In genomic region chr4:174284181-174284886, GRCh38 we compare ENCODE assay signal across 8 cellular contexts. TPM values are rescaled to one million over a fixed set of nuclear protein-coding genes. Genes with fewer than 3 reads are reported as not detected.
A peak's percentile ranks its signal among the peaks of the same experiment; 100 is the strongest.
DNase-seq lines count a peak whose midpoint lies in the region; ATAC-seq, FAIRE-seq and TF ChIP-seq lines count a peak whose summit lies in the region.

No MANE protein-coding gene starts in this region.

- FAIRE-seq in GM18507 (lab: Jason Lieb, UNC) = peak; percentile 60

- H3K9me3 ChIP-seq in PC-9 (ENCODE audit: insufficient read depth, low read depth) = no peaks in the 10 kb centered on the region
- H3K9me3 ChIP-seq in upper lobe of right lung = no peaks in the 10 kb centered on the region

- H3K79me2 ChIP-seq in PC-9 (ENCODE audit: low read depth) = peaks cover 25% of the 10 kb centered on the region
- peaks cover 4% of the 10 kb centered on the region for H3K79me2 ChIP-seq in mesendoderm (ENCODE audit: control insufficient read depth, insufficient read depth, low read length)

- TF ChIP-seq CTCF in PC-9 (conservative IDR thresholded peaks at IDR 0.05) (no peak), dorsolateral prefrontal cortex (IDR thresholded peaks at IDR 0.05 in 54 of 56, conservative IDR thresholded peaks at IDR 0.05 in 2 of 56; ENCODE audit: low read depth in 1 of 56, partially characterized antibody in 56 of 56) (no peak), upper lobe of right lung (IDR thresholded peaks at IDR 0.05) (no peak), GM20000 (IDR thresholded peaks at IDR 0.05; ENCODE audit: extremely low read depth, missing control alignments) (no peak)

- H2BK15ac ChIP-seq in mesendoderm (replicated peaks; ENCODE audit: low read depth) = no peak overlapping the region

- WGBS in mesendoderm (ENCODE audit: extremely low coverage, insufficient coverage, low lambda C conversion rate) = no CpG with 5 or more reads among the region's 19 CpGs

- no peak overlapping the region for H3K18ac ChIP-seq in mesendoderm (ENCODE audit: low read length)

- POLR2A ChIA-PET in PC-9 (lab: Charles Lee; ENCODE audit: unreplicated experiment) = interaction anchor here (0.7 kb wide), 1 partner anchor 59 kb away, joined by 5 read pairs; no protein-coding TSS in a partner anchor

- no peak overlapping the region for H3K23ac ChIP-seq in mesendoderm (ENCODE audit: low read length)

- peak overlapping the region; percentile 95 for H3K56ac ChIP-seq in mesendoderm (ENCODE audit: low read length)

- peak overlapping the region; percentile 100 for H2AFZ ChIP-seq in PC-9

- intact Hi-C loops in PC-9 (cut with micrococcal nuclease; ENCODE audit: unreplicated experiment) = no loop called here
- intact Hi-C loops in dorsolateral prefrontal cortex (cut with DNase I) = no loop called here
- intact Hi-C loops in upper lobe of right lung (cut with DNase I) = no loop called here

- no peak overlapping the region for H2BK120ac ChIP-seq in mesendoderm (ENCODE audit: low read depth, low read length)

- H4K8ac ChIP-seq in mesendoderm (ENCODE audit: low read depth, low read length) = no peak overlapping the region

- H3F3A ChIP-seq in PC-9 (ENCODE audit: insufficient read depth, low read depth) = peaks cover 11% of the 10 kb centered on the region; the same call in 1 of the 2 replicates

- H3K79me1 ChIP-seq in mesendoderm (ENCODE audit: low read length) = peaks cover 1% of the 10 kb centered on the region

- H3K9ac ChIP-seq in mesendoderm (ENCODE audit: low read length) = peak overlapping the region; percentile 91

- H2BK5ac ChIP-seq in mesendoderm (ENCODE audit: low read length) = no peak overlapping the region

- no peak overlapping the region for H2AK5ac ChIP-seq in mesendoderm (ENCODE audit: low read length)

- CTCF ChIA-PET in PC-9 (lab: Charles Lee) = no interaction called here

- no peaks in the 10 kb centered on the region for H4K20me1 ChIP-seq in PC-9 (ENCODE audit: insufficient read depth)

- H3K36me3 ChIP-seq in PC-9 (ENCODE audit: low read depth) (no peaks in the 10 kb centered on the region), mesendoderm (ENCODE audit: control insufficient read depth, insufficient read depth, low read length) (no peaks in the 10 kb centered on the region), upper lobe of right lung (no peaks in the 10 kb centered on the region)

- H3K4me2 ChIP-seq in PC-9 (peak overlapping the region; percentile 95), mesendoderm (ENCODE audit: low read length) (peak overlapping the region; percentile 51)

- no peaks in the 10 kb centered on the region for H3K9me2 ChIP-seq in PC-9 (ENCODE audit: insufficient read depth)

- TSS peak; percentile 63 for BruUV-seq in PC-9 (replicated peaks; lab: Mats Ljungman, UMichigan)

- H3K4me3 ChIP-seq in PC-9 = peak overlapping the region; percentile 98
- H3K4me3 ChIP-seq in dorsolateral prefrontal cortex = peak overlapping the region; percentile 61 to 99 (median 88)
- H3K4me3 ChIP-seq in mesendoderm (ENCODE audit: low read length) = peak overlapping the region; percentile 87
- H3K4me3 ChIP-seq in upper lobe of right lung = peak overlapping the region; percentile 88

- H4K5ac ChIP-seq in mesendoderm (ENCODE audit: low read length) = no peak overlapping the region

- peak overlapping the region; percentile 16 for H3K4ac ChIP-seq in mesendoderm (ENCODE audit: low read depth, low read length)

- DNase-seq in AG08395 (ENCODE audit: low spot score) (peak; percentile 53), GM18507 (ENCODE audit: extremely low spot score, insufficient read length, low read depth) (no peak), PC-9 (peak in 1 of 2 experiments; percentile 43), dorsolateral prefrontal cortex (no peak), mesendoderm (peak; percentile 72), upper lobe of right lung (no peak), GM20000 (ENCODE audit: low spot score) (no peak)

- H3K27ac ChIP-seq in PC-9 (peak overlapping the region; percentile 84), dorsolateral prefrontal cortex (peak overlapping the region; percentile 90 to 100 (median 98)), mesendoderm (ENCODE audit: low read depth, low read length) (peak overlapping the region; percentile 85), upper lobe of right lung (peak overlapping the region; percentile 99)

- 0 out of 2 replicates have a peak, but pooled peaks cover 15% of the 10 kb centered on the region for H3K4me1 ChIP-seq in PC-9 (replicated peaks; ENCODE audit: insufficient read depth)
- no peaks in the 10 kb centered on the region for H3K4me1 ChIP-seq in mesendoderm (ENCODE audit: control insufficient read depth, low read depth, low read length)
- peaks cover 23% of the 10 kb centered on the region for H3K4me1 ChIP-seq in upper lobe of right lung

- peak; percentile 16 for ATAC-seq in HG03135 (IDR thresholded peaks at IDR 0.05; ENCODE audit: unreplicated experiment)
- ATAC-seq in upper lobe of right lung = peak; percentile 13

- H3K27me3 ChIP-seq in PC-9 (ENCODE audit: insufficient read depth, low read depth) (no peaks in the 10 kb centered on the region), dorsolateral prefrontal cortex (no peaks in the 10 kb centered on the region), mesendoderm (ENCODE audit: insufficient read depth, low read length, poor library complexity) (no peaks in the 10 kb centered on the region), upper lobe of right lung (no peaks in the 10 kb centered on the region)

RNA-seq across cellular contexts. Expression of gene CEP44, which starts 0.6 kb away (rescaled TPM):
- 20.2 and 22.4 TPM in 2 replicates for total RNA-seq in PC-9 (2021)
- total RNA-seq in dorsolateral prefrontal cortex = 10 to 100 TPM; 11.9 to 39.8 (median 23.2) TPM
- polyA plus RNA-seq in mesendoderm (2013, experiment 1 of 2) = 7.4 TPM
- polyA plus RNA-seq in mesendoderm (2013, experiment 2 of 2) = 6.9 TPM
- total RNA-seq in upper lobe of right lung = 16.4 TPM

RNA-seq across cellular contexts. Expression of gene FBXO8, which starts 0.9 kb away (rescaled TPM):
- total RNA-seq in PC-9 (2021) (11.6 and 16.7 TPM in 2 replicates), dorsolateral prefrontal cortex (10 to 100 TPM; 14.5 to 31.7 (median 21.9) TPM), upper lobe of right lung (33.8 TPM)
- 5.8 TPM for polyA plus RNA-seq in mesendoderm (2013, experiment 1 of 2)
- 6.3 TPM for polyA plus RNA-seq in mesendoderm (2013, experiment 2 of 2)

Comparison
In these comparisons a context has a peak if more than half of its experiments do, and no peak if none do; other contexts are left out.
1. DNase-seq: peak in AG08395 (single experiment) and mesendoderm (single experiment); none in GM18507 (single experiment), dorsolateral prefrontal cortex (0 of 10), upper lobe of right lung (single experiment) and GM20000 (single experiment).
2. Peak in every context shown above with its lines, with median percentiles within 50 percentile points of each other: H3K27ac ChIP-seq and H3K4me3 ChIP-seq.